ENCODE assay signal across 8 cellular contexts in genomic region chr2:189412330-189412953, GRCh38. TPM values are rescaled to one million over a fixed set of nuclear protein-coding genes. Genes with fewer than 3 reads are reported as not detected.
DNase-seq lines count a peak whose midpoint lies in the region; ATAC-seq and TF ChIP-seq lines count a peak whose summit lies in the region.

No MANE protein-coding gene starts in this region.

- no peak overlapping the region for H3K27ac ChIP-seq in lung (ENCODE audit: low read depth in 1 of 2, low read length in 1 of 2)

- H3K27me3 ChIP-seq in lung (ENCODE audit: control insufficient read depth, insufficient read depth), result no peaks in the 10 kb centered on the region

- no peak overlapping the region for H3K4me3 ChIP-seq in lung

- DNase-seq in NCI-H2171 treated with DMSO at 0.1 percent for 48 hours (lab: John Stamatoyannopoulos, UW) (peak; percentile 28), NCI-H2171 (lab: John Stamatoyannopoulos, UW) (no peak), LHCN-M2 (ENCODE audit: low read depth) (peak; percentile 71), SKM-1 treated with dmso at 0.1 percent for 144 hours (lab: John Stamatoyannopoulos, UW; ENCODE audit: unreplicated experiment) (peak; percentile 33), cerebellum (ENCODE audit: low spot score) (peak; percentile 24), lung (ENCODE audit: low spot score) (no peak)
- peak; percentile 57 for DNase-seq in stimulated activated CD8-positive, alpha-beta memory T cell treated with anti-CD3 and anti-CD28 coated beads, Interleukin-4, amount 100 ng/mL, for 48 hours

- WGBS in lung, 2 donors, result 44 to 45% methylated on average over 4 of the region's 4 CpGs

- peak; percentile 63 for TF ChIP-seq CTCF in lung (IDR thresholded peaks at IDR 0.05; ENCODE audit: control extremely low read depth, extremely low read depth)

- no peaks in the 10 kb centered on the region for H3K36me3 ChIP-seq in lung (ENCODE audit: control insufficient read depth in 2 of 2, insufficient read depth in 2 of 2, low read length in 2 of 2)

- no peaks in the 10 kb centered on the region for H3K9me3 ChIP-seq in lung (ENCODE audit: control insufficient read depth in 2 of 2, insufficient read depth in 1 of 2, low read length in 1 of 2)

- ATAC-seq in GM21576 (IDR thresholded peaks at IDR 0.05; ENCODE audit: unreplicated experiment), result peak; percentile 84
- peak; percentile 60 for ATAC-seq in lung (ENCODE audit: insufficient read depth, low FRiP score)

- no peaks in the 10 kb centered on the region for H3K4me1 ChIP-seq in lung (ENCODE audit: control insufficient read depth in 2 of 2, insufficient read depth in 2 of 2, low read length in 2 of 2)

RNA-seq across cellular contexts. Expression of gene WDR75, which starts 28.8 kb away (rescaled TPM):
- total RNA-seq in LHCN-M2 (2014; rRNA removed) (56.5 and 64.1 TPM in 2 replicates), cerebellum (79.7 TPM), lung (10 to 100 TPM; 25.0 to 50.1 TPM)
- 28.1 TPM for polyA plus RNA-seq in LHCN-M2 (2012)
- 10 to 100 TPM; 16.3 to 21.4 TPM for polyA plus RNA-seq in lung

Comparison
In these comparisons a context has a peak if more than half of its experiments do, and no peak if none do; other contexts are left out.
1. DNase-seq: peak in NCI-H2171 treated with DMSO at 0.1 percent for 48 hours (single experiment), LHCN-M2 (single experiment), SKM-1 treated with dmso at 0.1 percent for 144 hours (single experiment), cerebellum (single experiment) and stimulated activated CD8-positive, alpha-beta memory T cell treated with anti-CD3 and anti-CD28 coated beads, Interleukin-4, amount 100 ng/mL, for 48 hours (single experiment); none in NCI-H2171 (single experiment) and lung (single experiment).